In the genomic region with DNA sequence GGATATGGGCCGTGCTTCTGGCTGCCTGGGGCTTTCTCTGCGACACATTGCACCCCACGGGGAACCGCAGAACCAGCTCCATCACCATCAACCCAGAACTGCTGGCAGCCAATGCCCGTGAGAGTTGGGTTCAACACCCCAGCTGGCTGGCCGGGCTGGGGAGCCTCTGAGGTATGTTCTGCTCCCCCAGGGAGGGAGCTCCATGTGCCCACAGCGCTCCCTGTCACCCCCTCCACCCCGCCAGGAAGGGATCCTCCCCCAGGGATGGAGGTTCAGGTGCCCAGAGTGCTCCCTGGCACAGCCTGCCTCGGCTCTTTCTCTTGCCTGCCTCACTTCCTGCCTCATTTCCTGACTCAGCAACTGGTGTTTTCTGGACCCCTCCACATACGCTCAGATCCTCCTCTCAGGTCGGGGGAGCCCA, we compare ENCODE assay signal across 21 cellular contexts. TPM values are rescaled to one million over a fixed set of nuclear protein-coding genes. Genes with fewer than 3 reads are reported as not detected.
A peak's percentile ranks its signal among the peaks of the same experiment; 100 is the strongest.
DNase-seq lines count a peak whose midpoint lies in the region; ATAC-seq, FAIRE-seq and TF ChIP-seq lines count a peak whose summit lies in the region.
"Had no signal": no experiment of that assay in that cellular context is flagged by ENCODE, and none has a peak within 500 bp of the region (broad histone marks: within the 10 kb centered on the region; RNA-seq: fewer than 3 reads in every experiment).

No MANE protein-coding gene starts in this region.

- H3K9me3 Mint-ChIP-seq in stimulated activated naive CD8-positive, alpha-beta T cell treated with anti-CD3 and anti-CD28 coated beads, Interleukin-15, Interleukin-2, amounts not matched to agents 100 ng/mL and 50 ng/mL, for 24 hours, result no peaks in the 10 kb centered on the region
- H3K9me3 Mint-ChIP-seq in naive thymus-derived CD4-positive, alpha-beta T cell, result peaks cover 0 to 4% (median 0%) of the 10 kb centered on the region in 11 donors
- H3K9me3 Mint-ChIP-seq: CD4-positive, alpha-beta T cell had no signal

- H3K9me3 ChIP-seq in GM12878 (replicated peaks; ENCODE audit: control insufficient read depth, insufficient read depth, low read length), result no peaks in the 10 kb centered on the region
- no peaks in the 10 kb centered on the region for H3K9me3 ChIP-seq in naive thymus-derived CD4-positive, alpha-beta T cell (ENCODE audit: control insufficient read depth in 2 of 3, low read length in 3 of 3)
- H3K9me3 ChIP-seq: left ventricle myocardium inferior, tibial nerve had no signal

- no peaks in the 10 kb centered on the region for H3K27me3 Mint-ChIP-seq in stimulated activated naive CD8-positive, alpha-beta T cell treated with anti-CD3 and anti-CD28 coated beads, Interleukin-15, Interleukin-2, amounts not matched to agents 100 ng/mL and 50 ng/mL, for 24 hours
- peaks cover 0 to 3% (median 0%) of the 10 kb centered on the region in 5 donors for H3K27me3 Mint-ChIP-seq in naive thymus-derived CD4-positive, alpha-beta T cell
- H3K27me3 Mint-ChIP-seq: CD4-positive, alpha-beta T cell; IgD-negative memory B cell had no signal

- CTCF ChIA-PET in GM12878 (lab: Yijun Ruan, JAX), result interaction anchor here (2.0 kb wide), 1 partner anchor 35 kb away, joined by 6 read pairs; no protein-coding TSS in a partner anchor
- CTCF ChIA-PET in naive thymus-derived CD4-positive, alpha-beta T cell (lab: Charles Lee), result no interaction called here

- SMC1A ChIA-PET in GM12878 (lab: Charles Lee; ENCODE audit: uncharacterized antibody, unreplicated experiment), result no interaction called here

- H3K4me1 ChIP-seq in GM12878 (ENCODE audit: control insufficient read depth, insufficient read depth, low read length) (peaks cover 10% of the 10 kb centered on the region), urinary bladder (ENCODE audit: insufficient read depth) (no peaks in the 10 kb centered on the region)
- H3K4me1 ChIP-seq in naive thymus-derived CD4-positive, alpha-beta T cell (ENCODE audit: control insufficient read depth in 2 of 2, insufficient read depth in 2 of 2, low read length in 2 of 2), result peaks cover 12 to 20% of the 10 kb centered on the region in 2 donors

- no peak overlapping the region for H3K4me3 Mint-ChIP-seq in stimulated activated naive CD8-positive, alpha-beta T cell treated with anti-CD3 and anti-CD28 coated beads, Interleukin-15, Interleukin-2, amounts not matched to agents 100 ng/mL and 50 ng/mL, for 24 hours
- peak overlapping the region in 1 of 10 donors; percentile 54 for H3K4me3 Mint-ChIP-seq in naive thymus-derived CD4-positive, alpha-beta T cell
- H3K4me3 Mint-ChIP-seq: CD4-positive, alpha-beta T cell had no signal

- no TSS peak for BruUV-seq in GM12878 (replicated peaks; lab: Mats Ljungman, UMichigan)

- peaks cover 35% of the 10 kb centered on the region for H3K4me1 Mint-ChIP-seq in stimulated activated naive CD8-positive, alpha-beta T cell treated with anti-CD3 and anti-CD28 coated beads, Interleukin-15, Interleukin-2, amounts not matched to agents 100 ng/mL and 50 ng/mL, for 24 hours (ENCODE audit: low read depth)
- peaks cover 22 to 34% (median 31%) of the 10 kb centered on the region in 7 donors for H3K4me1 Mint-ChIP-seq in naive thymus-derived CD4-positive, alpha-beta T cell

- intact Hi-C loops in GM12878 (cut with micrococcal nuclease; ENCODE audit: unreplicated experiment), result no loop called here
- intact Hi-C loops in naive thymus-derived CD4-positive, alpha-beta T cell (cut with micrococcal nuclease), result no loop called here

- in situ Hi-C loops in GM12878 (cut with MboI), result no loop called here

- TF ChIP-seq RAD21 in GM12878 (IDR thresholded peaks at IDR 0.05; ENCODE audit: insufficient read depth, low read depth, low read length), result no peak

- TF ChIP-seq EP300 in GM12878 (IDR thresholded peaks at IDR 0.05; ENCODE audit: borderline replicate concordance in 1 of 2, control insufficient read depth in 1 of 2, low read depth in 2 of 2, low read length in 2 of 2), result no peak

- no peak for TF ChIP-seq POLR2A in GM12878 (IDR thresholded peaks at IDR 0.05; ENCODE audit: low read depth, low read length)

- H3K36me3 Mint-ChIP-seq in stimulated activated naive CD8-positive, alpha-beta T cell treated with anti-CD3 and anti-CD28 coated beads, Interleukin-15, Interleukin-2, amounts not matched to agents 100 ng/mL and 50 ng/mL, for 24 hours (ENCODE audit: low read depth), result no peaks in the 10 kb centered on the region
- no peaks in the 10 kb centered on the region for H3K36me3 Mint-ChIP-seq in naive thymus-derived CD4-positive, alpha-beta T cell
- H3K36me3 Mint-ChIP-seq: IgD-negative memory B cell had no signal

- no peak for FAIRE-seq in GM12878 (lab: Jason Lieb, UNC)
- FAIRE-seq: GM19239 had no signal

- H3K4me3 ChIP-seq in GM12878, result no peak overlapping the region
- no peak overlapping the region for H3K4me3 ChIP-seq in naive thymus-derived CD4-positive, alpha-beta T cell (ENCODE audit: low read length)
- no peak overlapping the region for H3K4me3 ChIP-seq in urinary bladder (ENCODE audit: low read depth, low read length)
- H3K4me3 ChIP-seq: left ventricle myocardium inferior, tibial nerve had no signal

- TF ChIP-seq CTCF in GM12878 (IDR thresholded peaks at IDR 0.05 in 2 of 3, conservative IDR thresholded peaks at IDR 0.05 in 1 of 3; ENCODE audit: control insufficient read depth in 2 of 3, extremely low read depth in 1 of 3, insufficient read depth in 1 of 3, low read depth in 3 of 3, low read length in 3 of 3), result no peak

- RAD21 ChIA-PET in GM12878 (lab: Charles Lee; ENCODE audit: unreplicated experiment), result no interaction called here

- H4K20me1 ChIP-seq in GM12878 (ENCODE audit: control insufficient read depth, insufficient read depth), result no peaks in the 10 kb centered on the region

- no peak for DNase-seq in stimulated activated naive CD8-positive, alpha-beta T cell treated with anti-CD3 and anti-CD28 coated beads, Interleukin-15, Interleukin-2, amounts not matched to agents 100 U/mL and 50 U/mL, for 24 hours
- DNase-seq in GM12878 (ENCODE audit: low read depth, low spot score), result no peak
- no peak for DNase-seq in naive thymus-derived CD4-positive, alpha-beta T cell
- DNase-seq in NCI-H2171 treated with DMSO at 0.1 percent for 48 hours (lab: John Stamatoyannopoulos, UW), result no peak
- no peak for DNase-seq in superior temporal gyrus (ENCODE audit: extremely low spot score)
- DNase-seq: CD4-positive, alpha-beta T cell; cortex of kidney; NCI-H1417 treated with DMSO at 0.1 percent for 48 hours; occipital lobe had no signal

- H3K4me2 ChIP-seq in GM12878 (ENCODE audit: control insufficient read depth, insufficient read depth), result no peak overlapping the region

- H3K27ac ChIP-seq in GM12878 (ENCODE audit: control insufficient read depth, insufficient read depth) (no peak overlapping the region), urinary bladder (ENCODE audit: low read depth) (peak overlapping the region; percentile 49)
- H3K27ac ChIP-seq in naive thymus-derived CD4-positive, alpha-beta T cell (ENCODE audit: low read depth, low read length), result no peak overlapping the region
- H3K27ac ChIP-seq: left ventricle myocardium inferior had no signal

- peak overlapping the region; percentile 39 for H3K27ac Mint-ChIP-seq in stimulated activated naive CD8-positive, alpha-beta T cell treated with anti-CD3 and anti-CD28 coated beads, Interleukin-15, Interleukin-2, amounts not matched to agents 100 ng/mL and 50 ng/mL, for 24 hours
- H3K27ac Mint-ChIP-seq in naive thymus-derived CD4-positive, alpha-beta T cell, result peak overlapping the region in 5 of 9 donors; percentile 18 to 82 (median 36)
- H3K27ac Mint-ChIP-seq: CD4-positive, alpha-beta T cell had no signal

- 37% methylated on average over 11 of the region's 11 CpGs for WGBS in GM12878 (ENCODE audit: insufficient coverage, insufficient replicate concordance, low lambda C conversion rate, missing lambda C conversion rate)
- 87% methylated on average over 11 of the region's 11 CpGs for WGBS in urinary bladder

- ATAC-seq in stimulated activated naive CD8-positive, alpha-beta T cell treated with anti-CD3 and anti-CD28 coated beads, Interleukin-15, Interleukin-2, amounts not matched to agents 100 U/mL and 50 U/mL, for 24 hours, result no peak
- ATAC-seq in GM12878 (no peak), GM19397 (IDR thresholded peaks at IDR 0.05; ENCODE audit: unreplicated experiment) (no peak)
- ATAC-seq in naive thymus-derived CD4-positive, alpha-beta T cell, result no peak
- ATAC-seq: activated CD4-positive, CD25-positive, alpha-beta regulatory T cell treated with anti-CD3 and anti-CD28 coated beads, Interleukin-2, amount 50 U/mL, for 24 hours; SK-N-SH treated with all-trans-retinoic acid at 6 μM for 48 hours had no signal

- no peaks in the 10 kb centered on the region; a peak in 1 of 4 replicates for H3K27me3 ChIP-seq in GM12878 (replicated peaks in 1 of 2; ENCODE audit: control insufficient read depth in 2 of 2, insufficient read depth in 2 of 2, low read length in 1 of 2)
- no peaks in the 10 kb centered on the region for H3K27me3 ChIP-seq in naive thymus-derived CD4-positive, alpha-beta T cell (ENCODE audit: control insufficient read depth in 2 of 2, insufficient read depth in 2 of 2, low read length in 2 of 2)
- H3K27me3 ChIP-seq: tibial nerve had no signal

- H3K36me3 ChIP-seq in GM12878 (ENCODE audit: control insufficient read depth in 2 of 2, insufficient read depth in 2 of 2, low read length in 1 of 2) (no peaks in the 10 kb centered on the region), urinary bladder (ENCODE audit: insufficient read depth) (no peaks in the 10 kb centered on the region)
- H3K36me3 ChIP-seq in naive thymus-derived CD4-positive, alpha-beta T cell (ENCODE audit: control insufficient read depth in 2 of 3, insufficient read depth in 3 of 3, low read length in 3 of 3), result no peaks in the 10 kb centered on the region
- H3K36me3 ChIP-seq: left ventricle myocardium inferior, tibial nerve had no signal

- peak overlapping the region; percentile 12; the same call in 1 of the 2 replicates for H2AFZ ChIP-seq in GM12878 (ENCODE audit: control insufficient read depth, low read depth, low read length)

- POLR2A ChIA-PET in GM12878 (lab: Charles Lee), result no interaction called here
- POLR2A ChIA-PET in naive thymus-derived CD4-positive, alpha-beta T cell (lab: Charles Lee), result no interaction called here

- no peak overlapping the region for H3K9ac ChIP-seq in GM12878 (ENCODE audit: control insufficient read depth, insufficient read depth, low read length)

- H3K79me2 ChIP-seq in GM12878 (ENCODE audit: control insufficient read depth, insufficient read depth, low read length), result no peaks in the 10 kb centered on the region

RNA-seq across cellular contexts. Expression of gene MPRIP, which starts 24.2 kb away (rescaled TPM):
- 167 and 175 TPM in 2 replicates for total RNA-seq in GM12878 (2013; cell fraction: nucleolus; rRNA removed)
- 115 and 131 TPM in 2 replicates for total RNA-seq in GM12878 (2014; rRNA removed)
- 79.0 and 83.9 TPM in 2 replicates for total RNA-seq in GM12878 (2014; rRNA removed; fragmentation: Illumina TruSeq; extraction: Trizol)
- total RNA-seq in GM12878 (2021), result 159 and 168 TPM in 2 replicates
- polyA plus RNA-seq in GM12878 (2011; ENCODE audit: low read depth), result 49.9 TPM
- 51.1 and 70.6 TPM in 2 replicates for polyA plus RNA-seq in GM12878 (2011; rRNA removed)
- polyA plus RNA-seq in GM12878 (2011; cell fraction: cytosol; rRNA removed), result 59.0 and 62.4 TPM in 2 replicates
- 87.4 and 124 TPM in 2 replicates for polyA plus RNA-seq in GM12878 (2011; cell fraction: nucleus; rRNA removed)
- polyA plus RNA-seq in GM12878 (2012), result 72.2 and 77.0 TPM in 2 replicates
- 35.1 and 72.7 TPM in 2 replicates for polyA plus RNA-seq in GM12878 (2014; fragmentation: Illumina TruSeq; extraction: Trizol)
- 10 to 100 TPM; 24.3 to 44.6 TPM for polyA plus RNA-seq in GM12878 (2014; fragmentation: Nextera tagmentation; extraction: Ambion mirVana)
- polyA plus RNA-seq in GM12878 (2014; rRNA removed), result 89.3 and 97.0 TPM in 2 replicates
- polyA plus RNA-seq in GM12878 (2016; fragmentation: Nextera tagmentation; extraction: Ambion mirVana), result 10 to 100 TPM; 16.5 to 18.5 TPM
- 73.8 and 103 TPM in 2 replicates for polyA minus RNA-seq in GM12878 (2011; rRNA and poly(A)+ RNA removed)
- 36.6 and 63.1 TPM in 2 replicates for polyA minus RNA-seq in GM12878 (2011; cell fraction: cytosol; rRNA and poly(A)+ RNA removed)
- 35.7 and 59.5 TPM in 2 replicates for polyA minus RNA-seq in GM12878 (2011; cell fraction: nucleus; rRNA and poly(A)+ RNA removed)
- 100 to 1,000 TPM; 191 to 259 (median 199) TPM for total RNA-seq in naive thymus-derived CD4-positive, alpha-beta T cell
- polyA plus RNA-seq in naive thymus-derived CD4-positive, alpha-beta T cell, result 10 to 100 TPM; 18.6 to 30.0 TPM
- 91.4 TPM for total RNA-seq in urinary bladder
- polyA plus RNA-seq in urinary bladder, result 158 TPM

RNA-seq across cellular contexts. Expression of gene TNFRSF13B, which starts 46.1 kb away (rescaled TPM):
- 353 and 380 TPM in 2 replicates for total RNA-seq in GM12878 (2013; cell fraction: nucleolus; rRNA removed)
- 101 and 116 TPM in 2 replicates for total RNA-seq in GM12878 (2014; rRNA removed)
- total RNA-seq in GM12878 (2014; rRNA removed; fragmentation: Illumina TruSeq; extraction: Trizol), result 50.4 and 53.0 TPM in 2 replicates
- 160 and 161 TPM in 2 replicates for total RNA-seq in GM12878 (2021)
- polyA plus RNA-seq in GM12878 (2011; ENCODE audit: low read depth), result 102 TPM
- 45.9 and 91.3 TPM in 2 replicates for polyA plus RNA-seq in GM12878 (2011; rRNA removed)
- 124 and 142 TPM in 2 replicates for polyA plus RNA-seq in GM12878 (2011; cell fraction: cytosol; rRNA removed)
- 234 and 258 TPM in 2 replicates for polyA plus RNA-seq in GM12878 (2011; cell fraction: nucleus; rRNA removed)
- polyA plus RNA-seq in GM12878 (2012), result 237 and 313 TPM in 2 replicates
- polyA plus RNA-seq in GM12878 (2014; fragmentation: Illumina TruSeq; extraction: Trizol), result 53.0 and 141 TPM in 2 replicates
- 10 to 100 TPM; 15.5 to 23.1 TPM for polyA plus RNA-seq in GM12878 (2014; fragmentation: Nextera tagmentation; extraction: Ambion mirVana)
- 231 and 255 TPM in 2 replicates for polyA plus RNA-seq in GM12878 (2014; rRNA removed)
- polyA plus RNA-seq in GM12878 (2016; fragmentation: Nextera tagmentation; extraction: Ambion mirVana), result 100 to 1,000 TPM; 121 to 139 TPM
- polyA minus RNA-seq in GM12878 (2011; rRNA and poly(A)+ RNA removed), result 123 and 202 TPM in 2 replicates
- 45.4 TPM in 2 replicates for polyA minus RNA-seq in GM12878 (2011; cell fraction: cytosol; rRNA and poly(A)+ RNA removed)
- 141 and 184 TPM in 2 replicates for polyA minus RNA-seq in GM12878 (2011; cell fraction: nucleus; rRNA and poly(A)+ RNA removed)
- 1 to 10 TPM in 2 of 5 experiments, under 1 TPM in 1, not detected in 2; 0.79 to 2.4 (median 1.9) TPM for total RNA-seq in naive thymus-derived CD4-positive, alpha-beta T cell
- under 1 TPM in 1 of 2 donors, not detected in 1; 0.21 TPM for polyA plus RNA-seq in naive thymus-derived CD4-positive, alpha-beta T cell
- total RNA-seq in urinary bladder, result not detected
- polyA plus RNA-seq in urinary bladder, result 0.10 TPM
- total RNA-seq: CD4-positive, alpha-beta T cell; fibroblast of lung; G401; left ventricle myocardium inferior; NCI-H460; occipital lobe; tibial nerve had no signal
- polyA plus RNA-seq: fibroblast of lung had no signal

Comparison
In these comparisons a context has a peak if more than half of its experiments do, and no peak if none do; other contexts are left out.
1. RNA of gene TNFRSF13B, which starts 46.1 kb away (total RNA-seq): 50.4 to 380 TPM in GM12878; 0.79 to 2.4 TPM in naive thymus-derived CD4-positive, alpha-beta T cell and not detected in urinary bladder (single experiment); every median in the first group is over 10 times any median in the second.